ENCODE assay signal across 8 cellular contexts in the genomic region with DNA sequence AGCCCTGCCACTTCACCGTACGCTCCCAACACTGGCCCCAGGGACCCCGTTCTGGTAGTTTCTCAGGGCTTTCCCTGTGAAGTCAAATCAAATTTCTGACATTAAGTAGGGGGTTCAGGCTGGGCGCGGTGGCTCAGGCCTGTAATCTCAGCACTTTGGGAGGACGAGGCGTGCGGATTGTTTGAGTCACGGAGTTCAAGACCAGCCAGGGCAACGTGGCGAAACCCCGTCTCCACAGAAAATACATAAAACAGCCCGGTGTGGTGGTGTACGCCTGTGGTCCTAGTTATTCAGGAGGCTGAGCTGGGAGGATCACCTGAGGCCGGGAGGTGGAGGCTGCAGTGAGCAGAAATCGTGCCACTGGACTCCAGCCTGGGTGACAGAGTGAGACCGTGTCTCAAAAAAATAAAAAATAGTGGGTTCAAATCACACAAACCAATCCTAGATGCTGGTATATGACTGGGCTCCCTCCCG. TPM values are rescaled to one million over a fixed set of nuclear protein-coding genes. Genes with fewer than 3 reads are reported as not detected.
DNase-seq lines count a peak whose midpoint lies in the region; ATAC-seq, FAIRE-seq and TF ChIP-seq lines count a peak whose summit lies in the region.

No MANE protein-coding gene starts in this region.

- no peak for TF ChIP-seq CTCF in right atrium auricular region (IDR thresholded peaks at IDR 0.05)

- no peaks in the 10 kb centered on the region for H3K27me3 Mint-ChIP-seq in activated T-helper 17 cell treated with anti-CD3 and anti-CD28 coated beads, Interleukin-2, amount 50 U/mL, for 72 hours

- ATAC-seq in activated T-helper 17 cell treated with anti-CD3 and anti-CD28 coated beads, Interleukin-2, amount 50 U/mL, for 72 hours (replicated peaks), result peak; percentile 47

- peak overlapping the region; percentile 100 for H3K4me3 Mint-ChIP-seq in activated T-helper 17 cell treated with anti-CD3 and anti-CD28 coated beads, Interleukin-2, amount 50 U/mL, for 72 hours

- H3K9me3 Mint-ChIP-seq in activated T-helper 17 cell treated with anti-CD3 and anti-CD28 coated beads, Interleukin-2, amount 50 U/mL, for 72 hours, result no peaks in the 10 kb centered on the region

- no peak for DNase-seq in right atrium auricular region (ENCODE audit: low spot score)
- DNase-seq in stimulated activated CD4-positive, alpha-beta T cell treated with anti-CD3 and anti-CD28 coated beads, Interleukin-12 subunit alpha, Interleukin-12 subunit beta, amount 100 ng/mL, for 48 hours (ENCODE audit: low read depth in 2 of 3, low spot score in 1 of 3), result peak; percentile 36 to 40 (median 39)
- DNase-seq in NCI-H2107 (lab: John Stamatoyannopoulos, UW), result no peak
- DNase-seq in H54 (ENCODE audit: insufficient read length, low spot score), result no peak
- no peak for DNase-seq in hepatic stellate cell (ENCODE audit: low spot score)

- peaks cover 12% of the 10 kb centered on the region for H3K4me1 Mint-ChIP-seq in activated T-helper 17 cell treated with anti-CD3 and anti-CD28 coated beads, Interleukin-2, amount 50 U/mL, for 72 hours

- H4K20me1 ChIP-seq in BLaER1, result peaks cover 7% of the 10 kb centered on the region; the same call in 1 of the 2 replicates

- no peak for TF ChIP-seq POLR2A in H54 (IDR thresholded peaks at IDR 0.05; ENCODE audit: low read depth, low read length)

- no peak for FAIRE-seq in H54 (lab: Jason Lieb, UNC)

- H3K4me1 ChIP-seq in BLaER1 (peaks cover 56% of the 10 kb centered on the region), HUES6 (ENCODE audit: control insufficient read depth, insufficient read depth, low read length) (no peaks in the 10 kb centered on the region), right atrium auricular region (peaks cover 0 to 35% of the 10 kb centered on the region in 2 donors)

- H3K4me3 ChIP-seq in BLaER1, result peak overlapping the region; percentile 99
- peak overlapping the region; percentile 99 for H3K4me3 ChIP-seq in HUES6 (ENCODE audit: low read depth, low read length)
- peak overlapping the region; percentile 87 to 91 for H3K4me3 ChIP-seq in right atrium auricular region

- H3K27ac ChIP-seq in BLaER1 (peak overlapping the region; percentile 100), HUES6 (ENCODE audit: low read depth, low read length) (0 out of 2 replicates have a peak overlapping the region, but pooled peaks have one; percentile 61), right atrium auricular region (peak overlapping the region; percentile 84 to 93)

- H3K9me3 ChIP-seq in BLaER1 (peaks cover 24% of the 10 kb centered on the region), HUES6 (ENCODE audit: control insufficient read depth, insufficient read depth, low read depth, low read length) (peaks cover 13% of the 10 kb centered on the region), right atrium auricular region (no peaks in the 10 kb centered on the region)

- peak overlapping the region; percentile 99 for H3K27ac Mint-ChIP-seq in activated T-helper 17 cell treated with anti-CD3 and anti-CD28 coated beads, Interleukin-2, amount 50 U/mL, for 72 hours

- peaks cover 17% of the 10 kb centered on the region for H3K36me3 ChIP-seq in BLaER1
- peaks cover 19% of the 10 kb centered on the region for H3K36me3 ChIP-seq in HUES6 (ENCODE audit: control insufficient read depth, insufficient read depth, low read length)
- H3K36me3 ChIP-seq in right atrium auricular region, result no peaks in the 10 kb centered on the region

- H3K4me2 ChIP-seq in BLaER1, result peak overlapping the region; percentile 93

- no peaks in the 10 kb centered on the region for H3K27me3 ChIP-seq in BLaER1
- H3K27me3 ChIP-seq in HUES6 (ENCODE audit: control insufficient read depth, insufficient read depth, low read length), result no peaks in the 10 kb centered on the region
- no peaks in the 10 kb centered on the region for H3K27me3 ChIP-seq in right atrium auricular region

- H3K9ac ChIP-seq in BLaER1 (peak overlapping the region; percentile 100), HUES6 (ENCODE audit: low read length) (peak overlapping the region; percentile 86)

- peaks cover 39% of the 10 kb centered on the region for H3K36me3 Mint-ChIP-seq in activated T-helper 17 cell treated with anti-CD3 and anti-CD28 coated beads, Interleukin-2, amount 50 U/mL, for 72 hours (ENCODE audit: low read depth)

RNA-seq across cellular contexts. Expression of a gene that starts 0.6 kb away (rescaled TPM):
- total RNA-seq in activated T-helper 17 cell treated with anti-CD3 and anti-CD28 coated beads, Interleukin-2, amount 50 U/mL, for 72 hours, result 100 to 1,000 TPM; 297 to 323 TPM
- total RNA-seq in right atrium auricular region, result 10 to 100 TPM; 14.9 to 34.9 TPM

RNA-seq across cellular contexts. Expression of a gene that starts 8.6 kb away (rescaled TPM):
- 100 to 1,000 TPM; 164 to 194 TPM for total RNA-seq in activated T-helper 17 cell treated with anti-CD3 and anti-CD28 coated beads, Interleukin-2, amount 50 U/mL, for 72 hours
- total RNA-seq in right atrium auricular region, result 10 to 100 TPM; 51.4 to 54.8 TPM

RNA-seq across cellular contexts. Expression of a gene that starts 31.5 kb away (rescaled TPM):
- total RNA-seq in activated T-helper 17 cell treated with anti-CD3 and anti-CD28 coated beads, Interleukin-2, amount 50 U/mL, for 72 hours, result 10 to 100 TPM; 16.2 to 20.7 TPM
- total RNA-seq in right atrium auricular region, result 10 to 100 TPM; 26.4 to 32.4 TPM

RNA-seq across cellular contexts. Expression of a gene that starts 31.8 kb away (rescaled TPM):
- total RNA-seq in activated T-helper 17 cell treated with anti-CD3 and anti-CD28 coated beads, Interleukin-2, amount 50 U/mL, for 72 hours, result 10 to 100 TPM; 25.1 to 31.9 TPM
- total RNA-seq in right atrium auricular region, result 10 to 100 TPM; 11.3 to 15.6 TPM

Comparison
In these comparisons a context has a peak if more than half of its experiments do, and no peak if none do; other contexts are left out.
1. DNase-seq: peak in stimulated activated CD4-positive, alpha-beta T cell treated with anti-CD3 and anti-CD28 coated beads, Interleukin-12 subunit alpha, Interleukin-12 subunit beta, amount 100 ng/mL, for 48 hours (3 of 3); none in right atrium auricular region (single experiment), NCI-H2107 (single experiment), H54 (single experiment) and hepatic stellate cell (single experiment).
2. RNA of a gene that starts 0.6 kb away (total RNA-seq): 297 to 323 TPM in activated T-helper 17 cell treated with anti-CD3 and anti-CD28 coated beads, Interleukin-2, amount 50 U/mL, for 72 hours; 14.9 to 34.9 TPM in right atrium auricular region; every median in the first group is over 4 times any median in the second.
3. Peak in every context shown above with its lines, with median percentiles within 50 percentile points of each other: H3K27ac ChIP-seq and H3K4me3 ChIP-seq.